ENCODE assay signal across 29 cellular contexts in the genomic region with DNA sequence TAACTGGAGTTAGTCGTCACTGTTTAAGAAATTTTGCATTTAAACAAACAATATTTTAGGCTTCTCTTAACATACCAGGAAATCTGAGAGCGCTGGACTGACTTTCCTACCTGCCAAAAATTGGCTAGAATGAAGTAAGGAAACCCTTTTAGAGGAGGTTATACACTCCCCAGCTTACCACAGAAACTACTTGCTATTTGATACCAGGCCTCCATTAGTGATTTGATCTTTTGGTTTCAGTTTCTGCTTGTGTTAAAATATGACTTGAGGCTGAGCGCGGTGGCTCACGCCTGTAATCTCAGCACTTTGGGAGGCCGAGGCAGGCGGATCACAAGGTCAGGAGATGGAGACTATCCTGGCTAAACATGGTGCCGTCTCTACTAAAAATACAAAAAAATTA.
"Had no signal": no experiment of that assay in that cellular context is flagged by ENCODE, and none has a peak within 500 bp of the region (broad histone marks: within the 10 kb centered on the region; RNA-seq: fewer than 3 reads in every experiment).

No MANE protein-coding gene starts in this region.

- H3K27me3 ChIP-seq: dorsolateral prefrontal cortex, esophagus muscularis mucosa, foreskin keratinocyte, gastroesophageal sphincter, heart left ventricle, hepatocyte, neural progenitor cell, sigmoid colon, stomach, testis, tibial artery had no signal

- H3K4me3 Mint-ChIP-seq: endodermal cell; naive thymus-derived CD4-positive, alpha-beta T cell; nephron; neural progenitor cell; stimulated activated effector memory CD8-positive, alpha-beta T cell treated with anti-CD3 and anti-CD28 coated beads, Interleukin-12 subunit alpha, Interleukin-12 subunit beta, amount 100 ng/mL, for 72 hours; type B pancreatic cell had no signal

- H3K27ac Mint-ChIP-seq: endodermal cell; naive thymus-derived CD4-positive, alpha-beta T cell; nephron; neural progenitor cell; stimulated activated effector memory CD8-positive, alpha-beta T cell treated with anti-CD3 and anti-CD28 coated beads, Interleukin-12 subunit alpha, Interleukin-12 subunit beta, amount 100 ng/mL, for 72 hours; type B pancreatic cell had no signal

- H3K27ac ChIP-seq: epithelial cell of prostate, esophagus muscularis mucosa, foreskin keratinocyte, gastroesophageal sphincter, heart left ventricle, hepatocyte, neural progenitor cell, psoas muscle, sigmoid colon, stomach, testis, tibial artery had no signal

- FAIRE-seq: colon, kidney had no signal

- H3K36me3 Mint-ChIP-seq: naive thymus-derived CD4-positive, alpha-beta T cell; neural progenitor cell; stimulated activated effector memory CD8-positive, alpha-beta T cell treated with anti-CD3 and anti-CD28 coated beads, Interleukin-12 subunit alpha, Interleukin-12 subunit beta, amount 100 ng/mL, for 72 hours; type B pancreatic cell had no signal

- H3K36me3 ChIP-seq: esophagus muscularis mucosa, gastroesophageal sphincter, heart left ventricle, neural progenitor cell, sigmoid colon, stomach, tibial artery had no signal

- ATAC-seq: foreskin keratinocyte; gastroesophageal sphincter; heart left ventricle; left lobe of liver; naive thymus-derived CD4-positive, alpha-beta T cell; psoas muscle; right cardiac atrium; stimulated activated effector memory CD8-positive, alpha-beta T cell treated with anti-CD3 and anti-CD28 coated beads, Interleukin-12 subunit alpha, Interleukin-12 subunit beta, amount 100 ng/mL, for 72 hours had no signal

- H3K9ac ChIP-seq: neural progenitor cell had no signal

- DNase-seq: dorsolateral prefrontal cortex; effector CD4-positive, alpha-beta T cell; endodermal cell; foreskin keratinocyte; heart left ventricle; kidney; mammary epithelial cell; mesendoderm; midbrain; naive thymus-derived CD4-positive, alpha-beta T cell; psoas muscle; right cardiac atrium; sigmoid colon; stimulated activated CD4-positive, alpha-beta T cell treated with anti-CD3 and anti-CD28 coated beads, Interleukin-2, amount 100 ng/mL, for 24 hours; stimulated activated CD4-positive, alpha-beta T cell treated with anti-CD3 and anti-CD28 coated beads, Interleukin-4, amount 100 ng/mL, for 24 hours; stimulated activated naive CD4-positive, alpha-beta T cell treated with Interleukin-2 at 50 U/mL for 16 hours; stomach; testis; tibial artery had no signal

- H3K4me1 ChIP-seq: esophagus muscularis mucosa, foreskin keratinocyte, gastroesophageal sphincter, heart left ventricle, neural progenitor cell, psoas muscle, sigmoid colon, stomach, testis, tibial artery had no signal

- H3K79me2 ChIP-seq: hepatocyte had no signal

- H3K9me3 Mint-ChIP-seq: endodermal cell, nephron, neural progenitor cell, type B pancreatic cell had no signal

- H3K27me3 Mint-ChIP-seq: naive thymus-derived CD4-positive, alpha-beta T cell; type B pancreatic cell had no signal

- H2AFZ ChIP-seq: hepatocyte, neural progenitor cell had no signal

- H3K4me3 ChIP-seq: dorsolateral prefrontal cortex, esophagus muscularis mucosa, gastroesophageal sphincter, heart left ventricle, hepatocyte, neural progenitor cell, psoas muscle, sigmoid colon, stomach, testis, tibial artery had no signal

- H3K9me3 ChIP-seq: esophagus muscularis mucosa, gastroesophageal sphincter, psoas muscle, sigmoid colon, stomach, testis, tibial artery had no signal

- H3K4me1 Mint-ChIP-seq: endodermal cell; naive thymus-derived CD4-positive, alpha-beta T cell; nephron; neural progenitor cell; stimulated activated effector memory CD8-positive, alpha-beta T cell treated with anti-CD3 and anti-CD28 coated beads, Interleukin-12 subunit alpha, Interleukin-12 subunit beta, amount 100 ng/mL, for 72 hours had no signal

- H3K4me2 ChIP-seq: hepatocyte, neural progenitor cell had no signal
